Comparison of ENCODE assay signal across 24 cellular contexts in genomic region chr6:140314675-140315074, GRCh38.
DNase-seq lines count a peak whose midpoint lies in the region; ATAC-seq, FAIRE-seq and TF ChIP-seq lines count a peak whose summit lies in the region.
"Had no signal": no experiment of that assay in that cellular context is flagged by ENCODE, and none has a peak within 500 bp of the region (broad histone marks: within the 10 kb centered on the region; RNA-seq: fewer than 3 reads in every experiment).

No MANE protein-coding gene starts in this region.

- H2AFZ ChIP-seq in GM23248: peak overlapping the region; percentile 16; the same call in 1 of the 2 replicates
- H2AFZ ChIP-seq in HepG2 (ENCODE audit: low read length): no peak overlapping the region

- ATAC-seq in HepG2: peak; percentile 65; the same call in 2 of the 3 replicates
- no peak for ATAC-seq in GM18498 (IDR thresholded peaks at IDR 0.05; ENCODE audit: unreplicated experiment)
- ATAC-seq: GM12878 had no signal

- TF ChIP-seq EP300 in HepG2 (IDR thresholded peaks at IDR 0.05; ENCODE audit: low read depth in 2 of 2, low read length in 2 of 2) (no peak; a peak in 1 of 4 replicates), HepG2 (CRISPR knock-in tag; IDR thresholded peaks at IDR 0.05; ENCODE audit: borderline replicate concordance) (no peak)

- H3K9ac ChIP-seq in GM23248 (no peak overlapping the region), HepG2 (ENCODE audit: insufficient read depth, low read depth, low read length) (no peak overlapping the region)
- H3K9ac ChIP-seq: BLaER1 treated with 17β-estradiol and CSF1 and Interleukin-3, amounts not matched to agents 10 nM and 100 nM had no signal

- DNase-seq in GM23248 (no peak), amniotic epithelial cell (ENCODE audit: low read depth) (peak; percentile 16), HepG2 (ENCODE audit: low spot score) (no peak), HFFc6 (no peak), AG20443 (ENCODE audit: low spot score) (no peak)
- DNase-seq: AML-193; BE2C; CD4-positive, alpha-beta T cell; CD8-positive, alpha-beta memory T cell; DMS 273 treated with DMSO at 0.1 percent for 48 hours; DMS79; EL; GDM1; GOT3 had no signal

- TF ChIP-seq CTCF in HepG2 (CRISPR knock-in tag; IDR thresholded peaks at IDR 0.05): no peak
- TF ChIP-seq CTCF in HFFc6 (IDR thresholded peaks at IDR 0.05): no peak

- H3K4me1 ChIP-seq in GM23248 (ENCODE audit: insufficient read depth): peaks cover 19% of the 10 kb centered on the region
- H3K4me1 ChIP-seq in HepG2 (ENCODE audit: insufficient read depth, low read length): peaks cover 13% of the 10 kb centered on the region
- H3K4me1 ChIP-seq: BE2C had no signal

- peaks cover 16% of the 10 kb centered on the region for H3K9me3 Mint-ChIP-seq in HFFc6
- H3K9me3 Mint-ChIP-seq: CD4-positive, alpha-beta T cell; CD8-positive, alpha-beta memory T cell had no signal

- H3K27ac ChIP-seq in GM23248: no peak overlapping the region
- no peak overlapping the region for H3K27ac ChIP-seq in HepG2 (ENCODE audit: extremely low read length, insufficient read depth, low read length)
- H3K27ac ChIP-seq: 22Rv1; BLaER1 treated with 17β-estradiol and CSF1 and Interleukin-3, amounts not matched to agents 10 nM and 100 nM had no signal

- intact Hi-C loops in HepG2 (cut with micrococcal nuclease; ENCODE audit: unreplicated experiment): no loop called here

- POLR2A ChIA-PET in HepG2 (lab: Yijun Ruan, JAX): no interaction called here

- H3K79me2 ChIP-seq in GM23248 (ENCODE audit: insufficient read depth): no peaks in the 10 kb centered on the region
- no peaks in the 10 kb centered on the region for H3K79me2 ChIP-seq in HepG2 (ENCODE audit: insufficient read depth, low read length)

- 94 to 96% methylated on average over 2 of the region's 2 CpGs for WGBS in GM23248 (ENCODE audit: low coverage in 1 of 2, low lambda C conversion rate in 2 of 2, missing lambda C conversion rate in 2 of 2), 2 experiments
- WGBS in HepG2 (ENCODE audit: low lambda C conversion rate): 0% methylated on average over 2 of the region's 2 CpGs

- H3K4me2 ChIP-seq in GM23248 (ENCODE audit: unreplicated experiment) (no peak overlapping the region), HepG2 (ENCODE audit: low read depth, low read length) (no peak overlapping the region)
- H3K4me2 ChIP-seq: BLaER1 treated with 17β-estradiol and CSF1 and Interleukin-3, amounts not matched to agents 10 nM and 100 nM had no signal

- H3K4me1 Mint-ChIP-seq in HFFc6 (ENCODE audit: low read depth): peaks cover 34% of the 10 kb centered on the region
- H3K4me1 Mint-ChIP-seq: CD14-positive monocyte had no signal

- H3K4me3 ChIP-seq in GM23248 (no peak overlapping the region), HepG2 (replicated peaks in 1 of 3; ENCODE audit: insufficient read depth in 1 of 3, low read depth in 2 of 3, low read length in 3 of 3) (no peak overlapping the region)
- H3K4me3 ChIP-seq: BLaER1 treated with 17β-estradiol and CSF1 and Interleukin-3, amounts not matched to agents 10 nM and 100 nM; GM12878; HAP-1 had no signal

- H3K27me3 Mint-ChIP-seq in HFFc6 (ENCODE audit: insufficient read depth): no peaks in the 10 kb centered on the region
- H3K27me3 Mint-ChIP-seq: CD4-positive, alpha-beta T cell had no signal

- CTCF ChIA-PET in HepG2 (lab: Yijun Ruan, JAX; ENCODE audit: low intra/inter-chr PET ratio, low total read pairs): no interaction called here

- no peaks in the 10 kb centered on the region for H3K9me2 ChIP-seq in GM23248 (ENCODE audit: insufficient read depth)

- in situ Hi-C loops in GM23248 (cut with MboI): no loop called here
- in situ Hi-C loops in HepG2 (cut with HindIII; ENCODE audit: extremely low pct_ligation_motif_present, low pct_unique_long_range_greater_than_20kb): no loop called here

- H3K4me3 Mint-ChIP-seq in HFFc6: no peak overlapping the region
- H3K4me3 Mint-ChIP-seq: CD14-positive monocyte; CD4-positive, alpha-beta T cell; CD8-positive, alpha-beta memory T cell had no signal

- H3K36me3 ChIP-seq in GM23248 (ENCODE audit: low read depth) (no peaks in the 10 kb centered on the region), HepG2 (replicated peaks in 1 of 2; ENCODE audit: control insufficient read depth in 1 of 2, insufficient read depth in 2 of 2, low read length in 2 of 2) (no peaks in the 10 kb centered on the region)
- H3K36me3 ChIP-seq: BE2C; BLaER1 treated with 17β-estradiol and CSF1 and Interleukin-3, amounts not matched to agents 10 nM and 100 nM; HAP-1 had no signal

- TF ChIP-seq RAD21 in HepG2 (CRISPR knock-in tag; IDR thresholded peaks at IDR 0.05): no peak

- H3K27ac Mint-ChIP-seq in HFFc6: no peak overlapping the region
- H3K27ac Mint-ChIP-seq: CD14-positive monocyte; CD4-positive, alpha-beta T cell; CD8-positive, alpha-beta memory T cell had no signal

- H4K20me1 ChIP-seq in GM23248 (ENCODE audit: insufficient read depth) (no peaks in the 10 kb centered on the region), HepG2 (ENCODE audit: insufficient read depth, low read length) (no peaks in the 10 kb centered on the region)
- H4K20me1 ChIP-seq: BLaER1 treated with 17β-estradiol and CSF1 and Interleukin-3, amounts not matched to agents 10 nM and 100 nM had no signal

- no peak for TF ChIP-seq POLR2A in HepG2 (IDR thresholded peaks at IDR 0.05; ENCODE audit: insufficient read depth in 1 of 2, low read depth in 2 of 2, low read length in 2 of 2)

- no TSS peak for BruUV-seq in HepG2 (replicated peaks; lab: Mats Ljungman, UMichigan)

- H3K27me3 ChIP-seq in GM23248 (replicated peaks; ENCODE audit: insufficient read depth) (no peaks in the 10 kb centered on the region), HepG2 (ENCODE audit: control insufficient read depth in 1 of 2, insufficient read depth in 2 of 2, low read length in 2 of 2) (no peaks in the 10 kb centered on the region; a peak in 1 of 5 replicates)
- H3K27me3 ChIP-seq: BE2C; BLaER1 treated with 17β-estradiol and CSF1 and Interleukin-3, amounts not matched to agents 10 nM and 100 nM had no signal

- no peak for FAIRE-seq in HepG2 (lab: Jason Lieb, UNC)
- FAIRE-seq: A204.1, D721Med, GM12878, GM18507, H54 had no signal

- H3K9me3 ChIP-seq in GM23248 (ENCODE audit: low read depth) (no peaks in the 10 kb centered on the region), HepG2 (ENCODE audit: low read length) (peaks cover 22% of the 10 kb centered on the region)
- H3K9me3 ChIP-seq: BE2C, HAP-1 had no signal

- H3F3A ChIP-seq in GM23248 (ENCODE audit: insufficient read depth): peaks cover 5% of the 10 kb centered on the region; the same call in 1 of the 2 replicates

- peaks cover 17% of the 10 kb centered on the region for H3K36me3 Mint-ChIP-seq in HFFc6 (ENCODE audit: low read depth)
- H3K36me3 Mint-ChIP-seq: CD14-positive monocyte; CD8-positive, alpha-beta memory T cell had no signal

TF ChIP-seq in HepG2, 621 proteins besides CTCF, POLR2A, EP300 and RAD21 (continues in another document):
- no peak for TF ChIP-seq PBX3 (CRISPR knock-in tag; IDR thresholded peaks at IDR 0.05; ENCODE audit: borderline replicate concordance)
- TF ChIP-seq FOXP1 (IDR thresholded peaks at IDR 0.05): no peak
- peak; percentile 46; the same call in 1 of the 2 replicates for TF ChIP-seq FOXP1 (CRISPR knock-in tag; IDR thresholded peaks at IDR 0.05)
- peak; percentile 73 for TF ChIP-seq HNF4A (CRISPR knock-in tag; IDR thresholded peaks at IDR 0.05)
- TF ChIP-seq BCL6 (CRISPR knock-in tag; IDR thresholded peaks at IDR 0.05): peak; percentile 42
- TF ChIP-seq NCOA2 (CRISPR knock-in tag; IDR thresholded peaks at IDR 0.05): 0 out of 2 replicates have a peak, but pooled peaks have one; percentile 24
- TF ChIP-seq HMG20A (CRISPR knock-in tag; IDR thresholded peaks at IDR 0.05; ENCODE audit: borderline replicate concordance): peak; percentile 69; the same call in 1 of the 2 replicates
- TF ChIP-seq PRDM10 (CRISPR knock-in tag; IDR thresholded peaks at IDR 0.05; ENCODE audit: low read depth): 0 out of 2 replicates have a peak, but pooled peaks have one; percentile 44
- no peak for TF ChIP-seq SOX13 (IDR thresholded peaks at IDR 0.05)
- peak in 1 of 2 experiments; percentile 32; a peak in 1 of 4 replicates for TF ChIP-seq SOX13 (CRISPR knock-in tag; conservative IDR thresholded peaks at IDR 0.05 in 1 of 2, IDR thresholded peaks at IDR 0.05 in 1 of 2)
